In genomic region chr4:10108391-10108790, GRCh38 we compare ENCODE assay signal across 1 cellular context.
A peak's percentile ranks its signal among the peaks of the same experiment; 100 is the strongest.
TF ChIP-seq lines count a peak whose summit lies in the region.

No MANE protein-coding gene starts in this region.

TF ChIP-seq in GM12878, 131 proteins besides CTCF, POLR2A, EP300 and RAD21:
- TF ChIP-seq SMAD5 (IDR thresholded peaks at IDR 0.05; ENCODE audit: low read depth) (0 out of 2 replicates have a peak, but pooled peaks have one; percentile 20), POLR2AphosphoS5 (IDR thresholded peaks at IDR 0.05; ENCODE audit: low read length) (peak; percentile 42), NR2C2 (IDR thresholded peaks at IDR 0.05; ENCODE audit: borderline replicate concordance, control insufficient read depth, insufficient read length, low read depth) (no peak)
